1 cellular context compared by ENCODE assay signal in genomic region chr7:34756025-34756437, GRCh38.
TF ChIP-seq lines count a peak whose summit lies in the region.

No MANE protein-coding gene starts in this region.

TF ChIP-seq in HepG2, 621 proteins besides CTCF, POLR2A, EP300 and RAD21 (continued from another document):
- TF ChIP-seq TFAP4 (IDR thresholded peaks at IDR 0.05; ENCODE audit: borderline replicate concordance, low read depth) (peak; percentile 55; the same call in 1 of the 2 replicates), MED13 (CRISPR knock-in tag; IDR thresholded peaks at IDR 0.05) (no peak), PATZ1 (CRISPR knock-in tag; IDR thresholded peaks at IDR 0.05) (peak; percentile 34; the same call in 1 of the 2 replicates), SNAPC2 (CRISPR knock-in tag; IDR thresholded peaks at IDR 0.05) (no peak), CEBPB (IDR thresholded peaks at IDR 0.05; ENCODE audit: borderline replicate concordance, low read depth, low read length) (peak; percentile 87), MIXL1 (CRISPR knock-in tag; IDR thresholded peaks at IDR 0.05) (peak; percentile 75), ETV5 (CRISPR knock-in tag; IDR thresholded peaks at IDR 0.05; ENCODE audit: borderline replicate concordance) (peak; percentile 47; the same call in 1 of the 2 replicates), MEF2D (CRISPR knock-in tag; IDR thresholded peaks at IDR 0.05) (no peak), ZFP37 (CRISPR knock-in tag; IDR thresholded peaks at IDR 0.05; ENCODE audit: borderline replicate concordance) (no peak), SOX13 (IDR thresholded peaks at IDR 0.05) (no peak), SOX13 (CRISPR knock-in tag; conservative IDR thresholded peaks at IDR 0.05 in 1 of 2, IDR thresholded peaks at IDR 0.05 in 1 of 2) (no peak), PITX1 (CRISPR knock-in tag; IDR thresholded peaks at IDR 0.05) (0 out of 2 replicates have a peak, but pooled peaks have one; percentile 18), NCOA2 (CRISPR knock-in tag; IDR thresholded peaks at IDR 0.05) (peak; percentile 20; the same call in 1 of the 2 replicates), TBX3 (IDR thresholded peaks at IDR 0.05; ENCODE audit: borderline replicate concordance) (peak; percentile 27; the same call in 1 of the 2 replicates), ZSCAN25 (CRISPR knock-in tag; IDR thresholded peaks at IDR 0.05) (peak; percentile 48; the same call in 1 of the 2 replicates), ELF3 (CRISPR knock-in tag; IDR thresholded peaks at IDR 0.05) (peak; percentile 15; the same call in 1 of the 2 replicates), NR2F6 (IDR thresholded peaks at IDR 0.05) (no peak), NR2F6 (CRISPR knock-in tag; IDR thresholded peaks at IDR 0.05) (0 out of 2 replicates have a peak, but pooled peaks have one; percentile 10), POLR2G (IDR thresholded peaks at IDR 0.05; ENCODE audit: low read depth, low read length) (0 out of 2 replicates have a peak, but pooled peaks have one; percentile 47), TAF1 (CRISPR knock-in tag; IDR thresholded peaks at IDR 0.05) (peak; percentile 18; the same call in 1 of the 2 replicates)
- TF ChIP-seq, protein P1, sequence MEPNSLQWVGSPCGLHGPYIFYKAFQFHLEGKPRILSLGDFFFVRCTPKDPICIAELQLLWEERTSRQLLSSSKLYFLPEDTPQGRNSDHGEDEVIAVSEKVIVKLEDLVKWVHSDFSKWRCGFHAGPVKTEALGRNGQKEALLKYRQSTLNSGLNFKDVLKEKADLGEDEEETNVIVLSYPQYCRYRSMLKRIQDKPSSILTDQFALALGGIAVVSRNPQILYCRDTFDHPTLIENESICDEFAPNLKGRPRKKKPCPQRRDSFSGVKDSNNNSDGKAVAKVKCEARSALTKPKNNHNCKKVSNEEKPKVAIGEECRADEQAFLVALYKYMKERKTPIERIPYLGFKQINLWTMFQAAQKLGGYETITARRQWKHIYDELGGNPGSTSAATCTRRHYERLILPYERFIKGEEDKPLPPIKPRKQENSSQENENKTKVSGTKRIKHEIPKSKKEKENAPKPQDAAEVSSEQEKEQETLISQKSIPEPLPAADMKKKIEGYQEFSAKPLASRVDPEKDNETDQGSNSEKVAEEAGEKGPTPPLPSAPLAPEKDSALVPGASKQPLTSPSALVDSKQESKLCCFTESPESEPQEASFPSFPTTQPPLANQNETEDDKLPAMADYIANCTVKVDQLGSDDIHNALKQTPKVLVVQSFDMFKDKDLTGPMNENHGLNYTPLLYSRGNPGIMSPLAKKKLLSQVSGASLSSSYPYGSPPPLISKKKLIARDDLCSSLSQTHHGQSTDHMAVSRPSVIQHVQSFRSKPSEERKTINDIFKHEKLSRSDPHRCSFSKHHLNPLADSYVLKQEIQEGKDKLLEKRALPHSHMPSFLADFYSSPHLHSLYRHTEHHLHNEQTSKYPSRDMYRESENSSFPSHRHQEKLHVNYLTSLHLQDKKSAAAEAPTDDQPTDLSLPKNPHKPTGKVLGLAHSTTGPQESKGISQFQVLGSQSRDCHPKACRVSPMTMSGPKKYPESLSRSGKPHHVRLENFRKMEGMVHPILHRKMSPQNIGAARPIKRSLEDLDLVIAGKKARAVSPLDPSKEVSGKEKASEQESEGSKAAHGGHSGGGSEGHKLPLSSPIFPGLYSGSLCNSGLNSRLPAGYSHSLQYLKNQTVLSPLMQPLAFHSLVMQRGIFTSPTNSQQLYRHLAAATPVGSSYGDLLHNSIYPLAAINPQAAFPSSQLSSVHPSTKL (CRISPR knock-in tag; IDR thresholded peaks at IDR 0.05): peak; percentile 38; the same call in 1 of the 2 replicates
- TF ChIP-seq, protein P2, sequence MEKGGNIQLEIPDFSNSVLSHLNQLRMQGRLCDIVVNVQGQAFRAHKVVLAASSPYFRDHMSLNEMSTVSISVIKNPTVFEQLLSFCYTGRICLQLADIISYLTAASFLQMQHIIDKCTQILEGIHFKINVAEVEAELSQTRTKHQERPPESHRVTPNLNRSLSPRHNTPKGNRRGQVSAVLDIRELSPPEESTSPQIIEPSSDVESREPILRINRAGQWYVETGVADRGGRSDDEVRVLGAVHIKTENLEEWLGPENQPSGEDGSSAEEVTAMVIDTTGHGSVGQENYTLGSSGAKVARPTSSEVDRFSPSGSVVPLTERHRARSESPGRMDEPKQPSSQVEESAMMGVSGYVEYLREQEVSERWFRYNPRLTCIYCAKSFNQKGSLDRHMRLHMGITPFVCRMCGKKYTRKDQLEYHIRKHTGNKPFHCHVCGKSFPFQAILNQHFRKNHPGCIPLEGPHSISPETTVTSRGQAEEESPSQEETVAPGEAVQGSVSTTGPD (CRISPR knock-in tag; IDR thresholded peaks at IDR 0.05): 0 out of 2 replicates have a peak, but pooled peaks have one; percentile 43
